Comparison of ENCODE assay signal across 17 cellular contexts in genomic region chr9:132663120-132663519, GRCh38. TPM values are rescaled to one million over a fixed set of nuclear protein-coding genes. Genes with fewer than 3 reads are reported as not detected.
DNase-seq lines count a peak whose midpoint lies in the region; ATAC-seq and TF ChIP-seq lines count a peak whose summit lies in the region.
"Had no signal": no experiment of that assay in that cellular context is flagged by ENCODE, and none has a peak within 500 bp of the region (broad histone marks: within the 10 kb centered on the region; RNA-seq: fewer than 3 reads in every experiment).

No MANE protein-coding gene starts in this region.

- H3K14ac ChIP-seq in H9 (ENCODE audit: insufficient read depth, low read length) (no peak overlapping the region), trophoblast cell (ENCODE audit: low read length) (no peak overlapping the region)

- peaks cover 6% of the 10 kb centered on the region for H3K79me1 ChIP-seq in H9 (ENCODE audit: insufficient read depth, low read depth, low read length, poor library complexity, severe bottlenecking)
- H3K79me1 ChIP-seq in trophoblast cell (ENCODE audit: low read length), result no peaks in the 10 kb centered on the region

- intact Hi-C loops in testis (cut with DNase I; ENCODE audit: low total_unique reads), result no loop called here
- intact Hi-C loops in gastrocnemius medialis (cut with DNase I; ENCODE audit: low total_unique reads), result no loop called here

- no peak overlapping the region for H3T11ph ChIP-seq in H9 (ENCODE audit: low read length)

- H2AK5ac ChIP-seq in H9 (ENCODE audit: insufficient read length, low read length), result no peak overlapping the region
- H2AK5ac ChIP-seq in trophoblast cell (ENCODE audit: low read length), result no peak overlapping the region

- no peak overlapping the region for H4K8ac ChIP-seq in H9 (replicated peaks; ENCODE audit: insufficient read length, low read depth, low read length)
- H4K8ac ChIP-seq in trophoblast cell (ENCODE audit: low read depth, low read length), result no peak overlapping the region

- H3K56ac ChIP-seq in H9 (ENCODE audit: insufficient read length, low read depth, low read length), result no peak overlapping the region

- no peak overlapping the region for H3K18ac ChIP-seq in H9 (ENCODE audit: insufficient read length, low read depth, low read length)
- no peak overlapping the region for H3K18ac ChIP-seq in trophoblast cell (ENCODE audit: low read length)

- H3K36me3 Mint-ChIP-seq in H9 (ENCODE audit: insufficient read depth in 1 of 3, low read depth in 3 of 3) (peaks cover 20 to 39% (median 34%) of the 10 kb centered on the region in 3 experiments), WTC11 (peaks cover 33% of the 10 kb centered on the region)

- H3K4me3 ChIP-seq in iPS-20b (ENCODE audit: low read length) (peak overlapping the region; percentile 44), testis (no peak overlapping the region), trophoblast cell (ENCODE audit: low read depth, low read length) (no peak overlapping the region), gastrocnemius medialis (no peak overlapping the region)

- POLR2A ChIA-PET in WTC11 (lab: Charles Lee), result no interaction called here

- H3K27ac Mint-ChIP-seq in H9 (no peak overlapping the region), WTC11 (no peak overlapping the region)

- H3K4me1 ChIP-seq in H9 (ENCODE audit: insufficient read depth, low read length), result peaks cover 4% of the 10 kb centered on the region; the same call in 1 of the 2 replicates
- peaks cover 26% of the 10 kb centered on the region for H3K4me1 ChIP-seq in iPS-20b (ENCODE audit: insufficient read depth, low read length)
- H3K4me1 ChIP-seq in testis, result no peaks in the 10 kb centered on the region
- H3K4me1 ChIP-seq in trophoblast cell (ENCODE audit: control insufficient read depth in 1 of 2, insufficient read depth in 2 of 2, low read length in 2 of 2), result no peaks in the 10 kb centered on the region
- no peaks in the 10 kb centered on the region for H3K4me1 ChIP-seq in gastrocnemius medialis

- H2BK20ac ChIP-seq in H9 (ENCODE audit: low read depth, low read length, poor library complexity, severe bottlenecking), result no peak overlapping the region

- H3K36me3 ChIP-seq in iPS-20b (ENCODE audit: insufficient read depth, low read depth, low read length) (peaks cover 47% of the 10 kb centered on the region), testis (ENCODE audit: low read depth, missing control alignments) (no peaks in the 10 kb centered on the region), trophoblast cell (ENCODE audit: control insufficient read depth in 1 of 2, insufficient read depth in 2 of 2, low read length in 2 of 2) (peaks cover 13 to 18% of the 10 kb centered on the region in 2 experiments), gastrocnemius medialis (peaks cover 0 to 40% of the 10 kb centered on the region in 2 donors)

- no peaks in the 10 kb centered on the region for H3K9me3 Mint-ChIP-seq in H9
- no peaks in the 10 kb centered on the region for H3K9me3 Mint-ChIP-seq in WTC11

- H3K23ac ChIP-seq in H9 (ENCODE audit: insufficient read length, low read depth, low read length) (no peak overlapping the region), trophoblast cell (ENCODE audit: low read length) (no peak overlapping the region)

- peak; percentile 62 for DNase-seq in H9
- peak; percentile 36 for DNase-seq in WTC11 (ENCODE audit: low spot score)
- DNase-seq in retina, result peak; percentile 21
- DNase-seq in T-helper 2 cell, result no peak
- DNase-seq in testis, result no peak
- DNase-seq in trophoblast cell, result no peak
- no peak for DNase-seq in gastrocnemius medialis
- DNase-seq: DND-41, GF-D8, KBM-7, NCI-H1436, NCI-H2029, NCI-H524 treated with DMSO at 0.1 percent for 48 hours had no signal

- no peak overlapping the region for H2BK12ac ChIP-seq in H9 (ENCODE audit: insufficient read length, low read depth, low read length)
- no peak overlapping the region for H2BK12ac ChIP-seq in trophoblast cell (ENCODE audit: low read length)

- CTCF ChIA-PET in WTC11 (lab: Charles Lee), result interaction anchor here (1.4 kb wide), 1 partner anchor 136 kb away, joined by 4 read pairs; no protein-coding TSS in a partner anchor

- no peaks in the 10 kb centered on the region for H3K23me2 ChIP-seq in H9 (ENCODE audit: insufficient read length, low read depth, low read length, poor library complexity, severe bottlenecking)

- no peak overlapping the region for H3K4ac ChIP-seq in H9 (ENCODE audit: low read depth, low read length)
- H3K4ac ChIP-seq in trophoblast cell (ENCODE audit: low read depth, low read length), result no peak overlapping the region

- H3K27me3 Mint-ChIP-seq in H9 (ENCODE audit: low read depth), result no peaks in the 10 kb centered on the region
- no peaks in the 10 kb centered on the region for H3K27me3 Mint-ChIP-seq in WTC11 (ENCODE audit: low read depth)

- peak overlapping the region; percentile 13 for H3K27ac ChIP-seq in H9 (ENCODE audit: insufficient read length, low read depth, low read length)
- H3K27ac ChIP-seq in iPS-20b (ENCODE audit: low read length), result no peak overlapping the region
- H3K27ac ChIP-seq in testis, result peak overlapping the region in 1 of 2 donors; percentile 50
- no peak overlapping the region for H3K27ac ChIP-seq in trophoblast cell (ENCODE audit: low read depth, low read length)
- no peak overlapping the region for H3K27ac ChIP-seq in gastrocnemius medialis
- H3K27ac ChIP-seq: C4-2B, HL-60 had no signal

- peak; percentile 90 for ATAC-seq in WTC11
- ATAC-seq in gastrocnemius medialis, result no peak
- ATAC-seq: Panc1 had no signal

- H2AFZ ChIP-seq in H9 (ENCODE audit: low read length) (no peak overlapping the region), trophoblast cell (ENCODE audit: insufficient read depth, low read length, poor library complexity) (no peak overlapping the region)

- no peak overlapping the region for H4K12ac ChIP-seq in trophoblast cell (ENCODE audit: low read depth, low read length)

- H4K91ac ChIP-seq in H9 (ENCODE audit: insufficient read length, low read depth, low read length) (no peak overlapping the region), trophoblast cell (ENCODE audit: low read depth, low read length) (no peak overlapping the region)

- H3K9ac ChIP-seq in H9 (ENCODE audit: extremely low read depth, insufficient read length, low read length) (no peak overlapping the region), iPS-20b (ENCODE audit: low read depth, low read length) (peak overlapping the region; percentile 57; the same call in 1 of the 2 replicates), trophoblast cell (ENCODE audit: low read length) (no peak overlapping the region)

- TF ChIP-seq POLR2A in testis (IDR thresholded peaks at IDR 0.05) (no peak), gastrocnemius medialis (IDR thresholded peaks at IDR 0.05) (no peak)

- H3K27me3 ChIP-seq in H9 (ENCODE audit: insufficient read depth, low read length) (no peaks in the 10 kb centered on the region), iPS-20b (ENCODE audit: insufficient read depth, low read length) (no peaks in the 10 kb centered on the region), testis (no peaks in the 10 kb centered on the region), trophoblast cell (ENCODE audit: insufficient read depth, low read length) (no peaks in the 10 kb centered on the region), gastrocnemius medialis (no peaks in the 10 kb centered on the region)

- H4K5ac ChIP-seq in H9 (ENCODE audit: insufficient read length, low read depth, low read length), result no peak overlapping the region

- no peak overlapping the region for H3K4me3 Mint-ChIP-seq in H9
- H3K4me3 Mint-ChIP-seq in WTC11, result no peak overlapping the region

- no peaks in the 10 kb centered on the region for H4K20me1 ChIP-seq in H9 (ENCODE audit: control insufficient read depth, insufficient read depth, insufficient read length)

- H2BK120ac ChIP-seq in H9 (ENCODE audit: low read depth, low read length, poor library complexity, severe bottlenecking) (no peak overlapping the region), trophoblast cell (ENCODE audit: insufficient read depth, low read length, poor library complexity) (no peak overlapping the region)

- peaks cover 12 to 13% of the 10 kb centered on the region in 2 experiments for H3K4me1 Mint-ChIP-seq in H9
- H3K4me1 Mint-ChIP-seq in WTC11, result peaks cover 16% of the 10 kb centered on the region

- no peak for TF ChIP-seq CTCF in H9 (conservative IDR thresholded peaks at IDR 0.05)
- TF ChIP-seq CTCF in WTC11 (IDR thresholded peaks at IDR 0.05), result no peak
- TF ChIP-seq CTCF in testis (IDR thresholded peaks at IDR 0.05), result no peak
- no peak for TF ChIP-seq CTCF in gastrocnemius medialis (IDR thresholded peaks at IDR 0.05 in 4 of 5, conservative IDR thresholded peaks at IDR 0.05 in 1 of 5)

- H2BK15ac ChIP-seq in H9 (ENCODE audit: low read depth, low read length), result no peak overlapping the region; the same call in 1 of the 2 replicates

- H2BK5ac ChIP-seq in H9 (ENCODE audit: insufficient read length, low read length) (no peak overlapping the region), trophoblast cell (ENCODE audit: low read depth, low read length, poor library complexity) (no peak overlapping the region)

- H3K4me2 ChIP-seq in H9 (ENCODE audit: insufficient read depth, insufficient read length, low read length), result peak overlapping the region; percentile 46
- no peak overlapping the region for H3K4me2 ChIP-seq in trophoblast cell (ENCODE audit: low read length)

- H3K79me2 ChIP-seq in H9 (ENCODE audit: insufficient read depth, low read length) (peaks cover 6% of the 10 kb centered on the region; the same call in 1 of the 2 replicates), trophoblast cell (ENCODE audit: control insufficient read depth, insufficient read depth, low read length, poor library complexity) (no peaks in the 10 kb centered on the region)

- no CpG with 5 or more reads among the region's 11 CpGs for WGBS in H9 (ENCODE audit: extremely low coverage, insufficient read length, low lambda C conversion rate)
- WGBS in testis, 2 donors, result 53 to 60% methylated on average over 11 of the region's 11 CpGs
- whole genome bisulfite sequencing in trophoblast cell (ENCODE audit: extremely low coverage, insufficient coverage, insufficient read length), result no CpG with 5 or more reads among the region's 11 CpGs

- H3K9me3 ChIP-seq in H9 (ENCODE audit: control insufficient read depth, low read depth, low read length), result no peaks in the 10 kb centered on the region
- no peaks in the 10 kb centered on the region for H3K9me3 ChIP-seq in iPS-20b (ENCODE audit: insufficient read depth, low read depth, low read length)
- no peaks in the 10 kb centered on the region for H3K9me3 ChIP-seq in testis
- no peaks in the 10 kb centered on the region for H3K9me3 ChIP-seq in trophoblast cell (ENCODE audit: insufficient read depth, low read depth, low read length)
- H3K9me3 ChIP-seq in gastrocnemius medialis, result no peaks in the 10 kb centered on the region

- in situ Hi-C loops in gastrocnemius medialis (cut with MboI; ENCODE audit: low sequenced_read_pairs in 4 of 4), result no loop called here

RNA-seq across cellular contexts. Expression of gene DDX31, which starts 6.7 kb away (rescaled TPM):
- total RNA-seq in H9 (2021) (27.6 and 28.4 TPM in 2 replicates), WTC11 (2021) (24.0 to 26.2 TPM (median 24.7 TPM) in 3 replicates), testis (10 to 100 TPM; 21.1 to 24.2 TPM), gastrocnemius medialis (1 to 10 TPM; 5.4 to 8.8 (median 6.4) TPM)
- polyA plus RNA-seq in testis (ENCODE audit: insufficient read depth, low read depth, low replicate concordance), result 17.9 TPM
- polyA plus RNA-seq in trophoblast cell (2013), result 8.0 and 8.5 TPM in 2 replicates

RNA-seq across cellular contexts. Expression of gene GTF3C4, which starts 7.1 kb away (rescaled TPM):
- total RNA-seq in H9 (2021) (42.5 and 43.6 TPM in 2 replicates), WTC11 (2021) (28.5 to 31.6 TPM (median 29.1 TPM) in 3 replicates), testis (10 to 100 TPM; 17.2 to 18.4 TPM), gastrocnemius medialis (10 to 100 TPM in 3 of 4 donors, 1 to 10 TPM in 1; 9.2 to 11.7 (median 10.8) TPM)
- 19.4 TPM for polyA plus RNA-seq in testis (ENCODE audit: insufficient read depth, low read depth, low replicate concordance)
- polyA plus RNA-seq in trophoblast cell (2013), result 9.4 and 9.5 TPM in 2 replicates

Comparison
In these comparisons a context has a peak if more than half of its experiments do, and no peak if none do; other contexts are left out.
1. DNase-seq: peak in H9 (single experiment), WTC11 (single experiment) and retina (single experiment); none in T-helper 2 cell (0 of 5), testis (single experiment), trophoblast cell (0 of 2) and gastrocnemius medialis (0 of 2).